Comparison of ENCODE assay signal across 8 cellular contexts in genomic region chr3:129278970-129279906, GRCh38. TPM values are rescaled to one million over a fixed set of nuclear protein-coding genes. Genes with fewer than 3 reads are reported as not detected.
DNase-seq lines count a peak whose midpoint lies in the region; ATAC-seq and TF ChIP-seq lines count a peak whose summit lies in the region.

No MANE protein-coding gene starts in this region.

- no peak overlapping the region for H3K23ac ChIP-seq in H9 (ENCODE audit: insufficient read length, low read depth, low read length)

- H3K9me3 ChIP-seq in CD8-positive, alpha-beta T cell (ENCODE audit: low read length): no peaks in the 10 kb centered on the region
- H3K9me3 ChIP-seq in H9 (ENCODE audit: control insufficient read depth, low read depth, low read length): no peaks in the 10 kb centered on the region
- no peaks in the 10 kb centered on the region for H3K9me3 ChIP-seq in PC-3 (ENCODE audit: low read length)
- no peaks in the 10 kb centered on the region for H3K9me3 ChIP-seq in gastroesophageal sphincter
- H3K9me3 ChIP-seq in ovary: no peaks in the 10 kb centered on the region
- no peaks in the 10 kb centered on the region for H3K9me3 ChIP-seq in tibial artery

- peak; percentile 19 for ATAC-seq in CD8-positive, alpha-beta T cell
- ATAC-seq in PC-3 (peak; percentile 37), gastroesophageal sphincter (peak; percentile 48)

- H3K9me2 ChIP-seq in PC-3 (replicated peaks; ENCODE audit: low read length): no peaks in the 10 kb centered on the region

- H3K4me2 ChIP-seq in H9 (ENCODE audit: insufficient read depth, insufficient read length, low read length): peak overlapping the region; percentile 95
- H3K4me2 ChIP-seq in PC-3 (ENCODE audit: low read length): peak overlapping the region; percentile 100

- no peaks in the 10 kb centered on the region for H3K27me3 Mint-ChIP-seq in CD8-positive, alpha-beta T cell (ENCODE audit: low read depth)
- H3K27me3 Mint-ChIP-seq in H9 (ENCODE audit: low read depth): no peaks in the 10 kb centered on the region; the same call in 1 of the 2 replicates

- no peak overlapping the region for H2BK12ac ChIP-seq in H9 (ENCODE audit: insufficient read length, low read depth, low read length)

- peak overlapping the region; percentile 73 for H3K18ac ChIP-seq in H9 (ENCODE audit: insufficient read length, low read depth, low read length)

- peak overlapping the region; percentile 80 for H3K9ac ChIP-seq in H9 (ENCODE audit: extremely low read depth, insufficient read length, low read length)
- H3K9ac ChIP-seq in PC-3 (ENCODE audit: low read length): peak overlapping the region; percentile 94

- peak overlapping the region; percentile 2 for H2BK5ac ChIP-seq in H9 (ENCODE audit: insufficient read length, low read length)

- peak overlapping the region; percentile 95 for H3K4me3 Mint-ChIP-seq in CD8-positive, alpha-beta T cell
- H3K4me3 Mint-ChIP-seq in H9: peak overlapping the region; percentile 84 to 97

- H4K8ac ChIP-seq in H9 (replicated peaks; ENCODE audit: insufficient read length, low read depth, low read length): no peak overlapping the region

- no peak overlapping the region for H3K4ac ChIP-seq in H9 (ENCODE audit: low read depth, low read length)

- H4K91ac ChIP-seq in H9 (ENCODE audit: insufficient read length, low read depth, low read length): no peak overlapping the region

- H3F3A ChIP-seq in PC-3 (ENCODE audit: low read length, unreplicated experiment): no peaks in the 10 kb centered on the region

- no peaks in the 10 kb centered on the region for H3K27me3 ChIP-seq in CD8-positive, alpha-beta T cell (ENCODE audit: insufficient read depth, low read length)
- H3K27me3 ChIP-seq in H9 (ENCODE audit: insufficient read depth, low read length) (no peaks in the 10 kb centered on the region), PC-3 (ENCODE audit: low read length) (no peaks in the 10 kb centered on the region), gastroesophageal sphincter (no peaks in the 10 kb centered on the region), ovary (no peaks in the 10 kb centered on the region), tibial artery (no peaks in the 10 kb centered on the region)

- no peak overlapping the region for H3T11ph ChIP-seq in H9 (ENCODE audit: low read length)

- TF ChIP-seq EP300 in gastroesophageal sphincter (IDR thresholded peaks at IDR 0.05) (no peak), ovary (IDR thresholded peaks at IDR 0.05) (no peak)

- H3K4me1 ChIP-seq in CD8-positive, alpha-beta T cell (ENCODE audit: insufficient read depth, low read length): peaks cover 39% of the 10 kb centered on the region
- H3K4me1 ChIP-seq in H9 (ENCODE audit: insufficient read depth, low read length) (peaks cover 4% of the 10 kb centered on the region), PC-3 (ENCODE audit: insufficient read depth, low read length) (peaks cover 25% of the 10 kb centered on the region), gastroesophageal sphincter (peaks cover 3 to 43% (median 15%) of the 10 kb centered on the region in 3 donors), ovary (ENCODE audit: insufficient read depth) (peaks cover 2% of the 10 kb centered on the region), tibial artery (peaks cover 0 to 32% (median 19%) of the 10 kb centered on the region in 4 donors)

- H3K36me3 ChIP-seq in CD8-positive, alpha-beta T cell (ENCODE audit: insufficient read depth, low read length): peaks cover 22% of the 10 kb centered on the region
- H3K36me3 ChIP-seq in PC-3 (ENCODE audit: low read depth, low read length): peaks cover 8% of the 10 kb centered on the region; the same call in 1 of the 2 replicates
- H3K36me3 ChIP-seq in gastroesophageal sphincter: peaks cover 0 to 36% of the 10 kb centered on the region in 2 donors
- no peaks in the 10 kb centered on the region for H3K36me3 ChIP-seq in ovary
- peaks cover 17 to 51% (median 34%) of the 10 kb centered on the region in 3 donors for H3K36me3 ChIP-seq in tibial artery

- H3K9me3 Mint-ChIP-seq in CD8-positive, alpha-beta T cell: no peaks in the 10 kb centered on the region
- H3K9me3 Mint-ChIP-seq in H9: no peaks in the 10 kb centered on the region; a peak in 1 of 5 replicates

- CTCF ChIA-PET in CD8-positive, alpha-beta T cell (lab: Charles Lee): interaction anchor here (0.6 to 1.6 kb wide), 7 partner anchors 22 to 599 kb away, joined by 3 to 7 read pairs (median 3); a partner anchor contains a TSS
- CTCF ChIA-PET in PC-3 (lab: Charles Lee): interaction anchor here (0.6 kb wide), 1 partner anchor 157 kb away, joined by 6 read pairs; the partner anchor contains the start of gene RAB43

- H4K5ac ChIP-seq in H9 (ENCODE audit: insufficient read length, low read depth, low read length): no peak overlapping the region

- H3K4me1 Mint-ChIP-seq in CD8-positive, alpha-beta T cell (ENCODE audit: low read depth): peaks cover 47% of the 10 kb centered on the region
- H3K4me1 Mint-ChIP-seq in H9: peaks cover 18 to 23% of the 10 kb centered on the region in 2 experiments

- peak overlapping the region; percentile 93 for H3K27ac ChIP-seq in CD8-positive, alpha-beta T cell (ENCODE audit: low read depth, low read length)
- no peak overlapping the region for H3K27ac ChIP-seq in H9 (ENCODE audit: insufficient read length, low read depth, low read length)
- peak overlapping the region; percentile 79 for H3K27ac ChIP-seq in PC-3 (ENCODE audit: low read length)
- H3K27ac ChIP-seq in gastroesophageal sphincter: peak overlapping the region; percentile 76 to 97 (median 96)
- H3K27ac ChIP-seq in ovary: peak overlapping the region; percentile 81 to 92
- H3K27ac ChIP-seq in tibial artery: peak overlapping the region; percentile 89 to 96

- H2BK15ac ChIP-seq in H9 (ENCODE audit: low read depth, low read length): no peak overlapping the region

- peak overlapping the region; percentile 97 for H3K27ac Mint-ChIP-seq in CD8-positive, alpha-beta T cell
- peak overlapping the region; percentile 48 to 95 (median 92); a peak in 5 of 7 replicates for H3K27ac Mint-ChIP-seq in H9

- no peak overlapping the region for H2BK20ac ChIP-seq in H9 (ENCODE audit: low read depth, low read length, poor library complexity, severe bottlenecking)

- peaks cover 13% of the 10 kb centered on the region for H3K23me2 ChIP-seq in H9 (ENCODE audit: insufficient read length, low read depth, low read length, poor library complexity, severe bottlenecking)

- H4K20me1 ChIP-seq in H9 (ENCODE audit: control insufficient read depth, insufficient read depth, insufficient read length) (no peaks in the 10 kb centered on the region), PC-3 (ENCODE audit: low read length) (no peaks in the 10 kb centered on the region)

- peak in 1 of 2 donors; percentile 69 for TF ChIP-seq POLR2A in gastroesophageal sphincter (IDR thresholded peaks at IDR 0.05)
- no peak for TF ChIP-seq POLR2A in ovary (IDR thresholded peaks at IDR 0.05)

- no peak overlapping the region; the same call in 1 of the 2 replicates for H3K14ac ChIP-seq in H9 (ENCODE audit: insufficient read depth, low read length)

- WGBS in H9 (ENCODE audit: extremely low coverage, insufficient read length, low lambda C conversion rate): no CpG with 5 or more reads among the region's 82 CpGs
- 1 to 2% methylated on average over 10 to 14 of the region's 82 CpGs for WGBS in gastroesophageal sphincter (ENCODE audit: low coverage in 1 of 2), 2 donors
- WGBS in ovary, 3 donors: 0 to 1% (median 1%) methylated on average over 57 to 82 of the region's 82 CpGs

- H3K36me3 Mint-ChIP-seq in CD8-positive, alpha-beta T cell: peaks cover 57% of the 10 kb centered on the region
- peaks cover 11 to 54% (median 46%) of the 10 kb centered on the region in 3 experiments; a peak in 6 of 7 replicates for H3K36me3 Mint-ChIP-seq in H9 (ENCODE audit: insufficient read depth in 1 of 3, low read depth in 3 of 3)

- DNase-seq in CD8-positive, alpha-beta T cell: peak in 6 of 7 experiments; percentile 24 to 65 (median 46)
- DNase-seq in H9 (peak; percentile 76), PC-3 (peak; percentile 60), ovary (peak; percentile 34 to 64 (median 51)), tibial artery (peak in 1 of 2 donors; percentile 72), amniotic stem cell (lab: John Stamatoyannopoulos, UW) (no peak)
- peak; percentile 26 for DNase-seq in activated effector memory CD4-positive, alpha-beta T cell treated with Interleukin-2 at 50 U/mL for 16 hours

- POLR2A ChIA-PET in CD8-positive, alpha-beta T cell (lab: Charles Lee): interaction anchor here (0.6 to 3.2 kb wide), 19 partner anchors 16 to 357 kb away, joined by 3 to 49 read pairs (median 3); partner anchors contain the start of genes CNBP, COPG1, IFT122 and MBD4
- POLR2A ChIA-PET in PC-3 (lab: Charles Lee; ENCODE audit: unreplicated experiment): no interaction called here

- no peaks in the 10 kb centered on the region for H3K79me2 ChIP-seq in H9 (ENCODE audit: insufficient read depth, low read length)
- H3K79me2 ChIP-seq in PC-3 (ENCODE audit: low read length): peaks cover 32% of the 10 kb centered on the region

- no peak for TF ChIP-seq CTCF in CD8-positive, alpha-beta T cell (IDR thresholded peaks at IDR 0.05)
- TF ChIP-seq CTCF in H9 (conservative IDR thresholded peaks at IDR 0.05) (no peak), PC-3 (conservative IDR thresholded peaks at IDR 0.05; ENCODE audit: low read depth, low read length) (no peak), gastroesophageal sphincter (IDR thresholded peaks at IDR 0.05) (peak in 1 of 4 experiments; percentile 11), ovary (IDR thresholded peaks at IDR 0.05) (no peak), tibial artery (IDR thresholded peaks at IDR 0.05) (no peak)

- peak overlapping the region; percentile 92 for H3K4me3 ChIP-seq in CD8-positive, alpha-beta T cell (ENCODE audit: low read depth, low read length)
- H3K4me3 ChIP-seq in PC-3 (ENCODE audit: low read length) (peak overlapping the region; percentile 99), gastroesophageal sphincter (peak overlapping the region; percentile 75 to 87), ovary (peak overlapping the region; percentile 76), tibial artery (peak overlapping the region; percentile 72 to 89)

- H3K56ac ChIP-seq in H9 (ENCODE audit: insufficient read length, low read depth, low read length): no peak overlapping the region

- H3K79me1 ChIP-seq in H9 (ENCODE audit: insufficient read depth, low read depth, low read length, poor library complexity, severe bottlenecking): no peaks in the 10 kb centered on the region

- BruUV-seq in PC-3 (replicated peaks; lab: Mats Ljungman, UMichigan): no TSS peak

- intact Hi-C loops in CD8-positive, alpha-beta T cell (cut with DNase I, micrococcal nuclease): loop anchor here (1.0 to 10.0 kb wide), 14 partner anchors 30 to 1204 kb away; partner anchors contain the start of genes COPG1 (in 2 of the 2), ACAD9 (in 1 of the 2), IFT122 (in 1 of the 2) and ISY1 (in 1 of the 2)
- intact Hi-C loops in PC-3 (cut with micrococcal nuclease) (loop anchor here (5.0 kb wide), 1 partner anchor 33 kb away; no protein-coding TSS in a partner anchor), ovary (cut with DNase I) (loop anchor here in 3 of 4 donors (1.0 to 5.0 kb wide), 3 partner anchors 36 to 38 kb away; a partner anchor contains a TSS), tibial artery (cut with DNase I; ENCODE audit: low total_unique reads) (loop anchor here (5.0 kb wide), 1 partner anchor 38 kb away; a partner anchor contains a TSS)

- no peak overlapping the region for H2BK120ac ChIP-seq in H9 (ENCODE audit: low read depth, low read length, poor library complexity, severe bottlenecking)

- no peak overlapping the region for H2AK5ac ChIP-seq in H9 (ENCODE audit: insufficient read length, low read length)

- H2AFZ ChIP-seq in H9 (ENCODE audit: low read length): no peak overlapping the region
- H2AFZ ChIP-seq in PC-3 (ENCODE audit: low read length): peak overlapping the region; percentile 82

RNA-seq across cellular contexts. Expression of gene HMCES, which starts 0.6 kb away (rescaled TPM):
- 10 to 100 TPM; 69.5 to 78.7 TPM for total RNA-seq in CD8-positive, alpha-beta T cell
- 51.2 and 52.4 TPM in 2 replicates for total RNA-seq in H9 (2021)
- 28.8 and 34.3 TPM in 2 replicates for total RNA-seq in PC-3 (2014; rRNA removed)
- 10 to 100 TPM; 25.3 to 35.7 (median 30.2) TPM for total RNA-seq in gastroesophageal sphincter
- total RNA-seq in ovary: 10 to 100 TPM; 15.5 to 44.5 (median 35.2) TPM
- 10 to 100 TPM; 27.5 to 44.3 TPM for polyA plus RNA-seq in ovary

RNA-seq across cellular contexts. Expression of gene COPG1, which starts 29.8 kb away (rescaled TPM):
- 10 to 100 TPM; 77.0 to 93.5 TPM for total RNA-seq in CD8-positive, alpha-beta T cell
- 142 and 147 TPM in 2 replicates for total RNA-seq in H9 (2021)
- total RNA-seq in PC-3 (2014; rRNA removed): 124 and 152 TPM in 2 replicates
- 10 to 100 TPM; 64.6 to 95.8 (median 74.0) TPM for total RNA-seq in gastroesophageal sphincter
- total RNA-seq in ovary: 100 to 1,000 TPM in 5 of 7 donors, 10 to 100 TPM in 2; 49.2 to 147 (median 115) TPM
- 100 to 1,000 TPM in 1 of 2 donors, 10 to 100 TPM in 1; 62.6 to 133 TPM for polyA plus RNA-seq in ovary
